9 cellular contexts compared by ENCODE assay signal in genomic region chr3:58536501-58537411, GRCh38. TPM values are rescaled to one million over a fixed set of nuclear protein-coding genes. Genes with fewer than 3 reads are reported as not detected.
DNase-seq lines count a peak whose midpoint lies in the region; ATAC-seq and TF ChIP-seq lines count a peak whose summit lies in the region.
"Had no signal": no experiment of that assay in that cellular context is flagged by ENCODE, and none has a peak within 500 bp of the region (broad histone marks: within the 10 kb centered on the region; RNA-seq: fewer than 3 reads in every experiment).

Gene ACOX2, minus strand, starts transcription at chr3:58537190. Its CDS starts 2,084 bp downstream, at chr3:58535106.

- peaks cover 8% of the 10 kb centered on the region for H3K36me3 Mint-ChIP-seq in Calu3 (ENCODE audit: insufficient read depth, unreplicated experiment)

- no peak within 1 kb of the TSS for H2AK5ac ChIP-seq in trophoblast cell (ENCODE audit: low read length)

- H3K27me3 ChIP-seq in WERI-Rb-1 (ENCODE audit: insufficient read depth, low read depth, severe bottlenecking): no peaks in the 10 kb centered on the region
- no peaks in the 10 kb centered on the region for H3K27me3 ChIP-seq in heart left ventricle
- no peaks in the 10 kb centered on the region for H3K27me3 ChIP-seq in trophoblast cell (ENCODE audit: insufficient read depth, low read length)

- intact Hi-C loops in heart left ventricle (cut with DNase I) (loop anchor here in 7 of 10 donors (10.0 kb wide), 4 partner anchors 72 to 362 kb away; partner anchors contain the start of gene PDHB (in 3 of the 7)), Calu3 (cut with micrococcal nuclease; ENCODE audit: unreplicated experiment) (no loop called here)

- no peak for TF ChIP-seq CTCF in AG10803 (conservative IDR thresholded peaks at IDR 0.05; ENCODE audit: low read length)
- no peak for TF ChIP-seq CTCF in WERI-Rb-1 (IDR thresholded peaks at IDR 0.05; ENCODE audit: low read depth, low read length)
- no peak for TF ChIP-seq CTCF in heart left ventricle (IDR thresholded peaks at IDR 0.05)
- TF ChIP-seq CTCF in Calu3 (IDR thresholded peaks at IDR 0.05; ENCODE audit: unreplicated experiment): no peak

- no peak within 1 kb of the TSS for H2BK120ac ChIP-seq in trophoblast cell (ENCODE audit: insufficient read depth, low read length, poor library complexity)

- no peak within 1 kb of the TSS for H3K4ac ChIP-seq in trophoblast cell (ENCODE audit: low read depth, low read length)

- no peak within 1 kb of the TSS for H2BK12ac ChIP-seq in trophoblast cell (ENCODE audit: low read length)

- H3K9me3 Mint-ChIP-seq in Calu3 (ENCODE audit: low read depth, unreplicated experiment): no peaks in the 10 kb centered on the region

- no peaks in the 10 kb centered on the region for H3K79me1 ChIP-seq in trophoblast cell (ENCODE audit: low read length)

- H3K4me1 Mint-ChIP-seq in Calu3 (ENCODE audit: low read depth, unreplicated experiment): peaks cover 27% of the 10 kb centered on the region

- H3K14ac ChIP-seq in trophoblast cell (ENCODE audit: low read length): no peak within 1 kb of the TSS

- H3K9ac ChIP-seq in trophoblast cell (ENCODE audit: low read length): peak within 1 kb of the TSS; percentile 9

- H3K4me2 ChIP-seq in trophoblast cell (ENCODE audit: low read length): no peak within 1 kb of the TSS

- DNase-seq in AG10803 (ENCODE audit: low read depth) (peak; percentile 79), WERI-Rb-1 (no peak), heart left ventricle (peak; percentile 79 to 90 (median 84)), trophoblast cell (no peak), NCI-H446 treated with DMSO at 0.1 percent for 48 hours (lab: John Stamatoyannopoulos, UW) (no peak), Calu3 (no peak)
- DNase-seq in effector CD4-positive, alpha-beta T cell: no peak
- DNase-seq: NCI-H1048 had no signal

- H3K4me1 ChIP-seq in heart left ventricle (peaks cover 8 to 39% (median 28%) of the 10 kb centered on the region in 12 donors), trophoblast cell (ENCODE audit: control insufficient read depth in 1 of 2, insufficient read depth in 2 of 2, low read length in 2 of 2) (no peaks in the 10 kb centered on the region)

- no peak within 1 kb of the TSS for H3K18ac ChIP-seq in trophoblast cell (ENCODE audit: low read length)

- 12 to 26% (median 20%) methylated on average over 9 to 13 of the region's 13 CpGs for WGBS in heart left ventricle, 4 donors
- WGBS in trophoblast cell (ENCODE audit: extremely low coverage, insufficient coverage, insufficient read length): no CpG with 5 or more reads among the region's 13 CpGs

- ATAC-seq in heart left ventricle: peak; percentile 92 to 96 (median 94)
- ATAC-seq in GM18870 (IDR thresholded peaks at IDR 0.05; ENCODE audit: unreplicated experiment): no peak

- no peaks in the 10 kb centered on the region for H3K36me3 ChIP-seq in WERI-Rb-1
- H3K36me3 ChIP-seq in heart left ventricle: peaks cover 0 to 32% (median 21%) of the 10 kb centered on the region in 9 donors
- no peaks in the 10 kb centered on the region for H3K36me3 ChIP-seq in trophoblast cell (ENCODE audit: control insufficient read depth in 1 of 2, insufficient read depth in 2 of 2, low read length in 2 of 2)

- TF ChIP-seq POLR2A in heart left ventricle (IDR thresholded peaks at IDR 0.05): peak in 1 of 2 donors; percentile 40

- no peaks in the 10 kb centered on the region for H3K9me3 ChIP-seq in WERI-Rb-1 (ENCODE audit: severe bottlenecking)
- H3K9me3 ChIP-seq in heart left ventricle: no peaks in the 10 kb centered on the region
- no peaks in the 10 kb centered on the region for H3K9me3 ChIP-seq in trophoblast cell (ENCODE audit: insufficient read depth, low read depth, low read length)

- no peaks in the 10 kb centered on the region for H3K27me3 Mint-ChIP-seq in Calu3 (ENCODE audit: unreplicated experiment)

- H4K91ac ChIP-seq in trophoblast cell (ENCODE audit: low read depth, low read length): no peak within 1 kb of the TSS

- BruUV-seq in Calu3 (replicated peaks; lab: Mats Ljungman, UMichigan): no TSS peak

- no peak within 1 kb of the TSS for H3K4me3 Mint-ChIP-seq in Calu3 (ENCODE audit: low read depth, unreplicated experiment)

- no peak within 1 kb of the TSS for H3K27ac Mint-ChIP-seq in Calu3 (ENCODE audit: unreplicated experiment)

- no peaks in the 10 kb centered on the region for H3K79me2 ChIP-seq in trophoblast cell (ENCODE audit: control insufficient read depth, insufficient read depth, low read length, poor library complexity)

- H3K4me3 ChIP-seq in AG10803 (ENCODE audit: low read length): peak within 1 kb of the TSS; percentile 65
- H3K4me3 ChIP-seq in WERI-Rb-1 (ENCODE audit: low read depth, low read length): no peak within 1 kb of the TSS
- peak within 1 kb of the TSS; percentile 1 to 65 (median 50) for H3K4me3 ChIP-seq in heart left ventricle
- no peak within 1 kb of the TSS for H3K4me3 ChIP-seq in trophoblast cell (ENCODE audit: low read depth, low read length)

- H4K12ac ChIP-seq in trophoblast cell (ENCODE audit: low read depth, low read length): no peak within 1 kb of the TSS

- H3K27ac ChIP-seq in WERI-Rb-1: peak within 1 kb of the TSS; percentile 41; the same call in 1 of the 2 replicates
- H3K27ac ChIP-seq in heart left ventricle: peak within 1 kb of the TSS; percentile 57 to 94 (median 86)
- no peak within 1 kb of the TSS for H3K27ac ChIP-seq in trophoblast cell (ENCODE audit: low read depth, low read length)

- no peak within 1 kb of the TSS for H2BK5ac ChIP-seq in trophoblast cell (ENCODE audit: low read depth, low read length, poor library complexity)

- no peak within 1 kb of the TSS for H4K8ac ChIP-seq in trophoblast cell (ENCODE audit: low read depth, low read length)

- no peak within 1 kb of the TSS for H3K23ac ChIP-seq in trophoblast cell (ENCODE audit: low read length)

- CTCF ChIA-PET in Calu3 (lab: Charles Lee): no interaction called here

- H2AFZ ChIP-seq in trophoblast cell (ENCODE audit: insufficient read depth, low read length, poor library complexity): no peak within 1 kb of the TSS

RNA-seq across cellular contexts. Expression of gene ACOX2, which starts in this region (rescaled TPM):
- 10 to 100 TPM; 17.6 to 41.9 (median 31.1) TPM for total RNA-seq in heart left ventricle
- 10 to 100 TPM in 1 of 2 donors, 1 to 10 TPM in 1; 6.6 to 38.4 TPM for polyA plus RNA-seq in heart left ventricle
- polyA plus RNA-seq in trophoblast cell (2013): 0.21 and 0.32 TPM in 2 replicates
- 1.1 and 1.4 TPM in 2 replicates for total RNA-seq in Calu3 (2022)

Comparison
In these comparisons a context has a peak if more than half of its experiments do, and no peak if none do; other contexts are left out.
1. DNase-seq: peak in AG10803 (single experiment) and heart left ventricle (5 of 5); none in WERI-Rb-1 (single experiment), trophoblast cell (0 of 2), NCI-H446 treated with DMSO at 0.1 percent for 48 hours (single experiment), effector CD4-positive, alpha-beta T cell (single experiment) and Calu3 (single experiment).
2. H3K4me3 ChIP-seq: peak in AG10803 (single experiment) and heart left ventricle (12 of 12); none in WERI-Rb-1 (single experiment) and trophoblast cell (single experiment).